In the genomic region with DNA sequence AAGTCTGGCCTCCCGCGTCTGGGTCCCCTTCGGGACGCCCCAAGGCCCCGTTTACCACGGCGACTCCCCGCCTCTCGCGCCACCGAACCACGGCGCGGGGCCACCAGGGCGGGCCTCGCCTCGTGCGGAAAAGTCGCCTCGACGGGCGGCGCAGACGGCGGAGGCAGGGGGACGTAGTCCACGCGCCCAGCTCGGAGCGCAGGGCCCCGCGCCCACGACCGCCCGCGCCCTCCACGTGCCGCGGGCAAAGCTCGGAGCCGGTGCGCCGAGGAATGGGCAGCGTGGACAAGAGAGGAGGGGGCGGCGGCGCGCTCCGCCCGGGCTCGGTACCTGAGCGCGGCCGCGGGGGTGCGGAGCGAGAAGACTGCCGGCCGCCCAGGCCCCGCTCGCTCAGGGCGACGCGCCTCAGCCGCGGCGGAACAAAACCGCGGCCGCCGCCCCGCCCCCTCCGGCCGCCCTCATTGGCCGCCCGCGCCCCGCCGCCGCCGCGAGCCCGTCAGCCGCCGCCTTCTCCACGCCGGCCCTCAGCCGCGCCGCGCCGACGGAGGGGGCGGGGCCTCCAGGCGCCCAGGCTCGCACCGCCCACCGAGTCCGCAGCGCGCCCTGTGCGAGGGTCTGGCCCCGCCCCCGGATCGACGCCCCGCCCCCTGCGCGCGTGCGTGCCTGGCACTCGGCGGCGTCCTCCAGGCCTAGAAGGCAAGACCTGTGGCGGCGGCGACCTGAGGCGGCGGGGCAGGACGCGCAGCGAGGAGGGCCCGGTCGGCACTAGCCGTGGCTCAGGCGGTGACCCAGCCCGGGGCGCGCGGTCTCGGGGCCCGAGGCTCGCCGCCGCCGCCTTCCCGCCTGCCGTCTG, we compare ENCODE assay signal across 8 cellular contexts. TPM values are rescaled to one million over a fixed set of nuclear protein-coding genes. Genes with fewer than 3 reads are reported as not detected.
DNase-seq lines count a peak whose midpoint lies in the region; ATAC-seq and TF ChIP-seq lines count a peak whose summit lies in the region.

A gene with protein sequence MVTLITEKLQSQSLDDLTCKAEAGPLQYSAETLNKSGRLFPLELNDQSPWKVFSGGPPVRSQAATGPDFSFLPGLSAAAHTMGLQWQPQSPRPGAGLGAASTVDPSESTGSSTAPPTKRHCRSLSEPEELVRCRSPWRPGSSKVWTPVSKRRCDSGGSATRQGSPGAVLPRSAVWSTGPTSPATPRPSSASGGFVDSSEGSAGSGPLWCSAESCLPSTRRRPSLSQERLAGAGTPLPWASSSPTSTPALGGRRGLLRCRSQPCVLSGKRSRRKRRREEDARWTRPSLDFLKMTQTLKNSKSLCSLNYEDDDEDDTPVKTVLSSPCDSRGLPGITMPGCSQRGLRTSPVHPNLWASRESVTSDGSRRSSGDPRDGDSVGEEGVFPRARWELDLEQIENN (minus strand): TSS at position 411 of the 853 bp plus-strand sequence. CDS start 15,572 bp downstream, outside the sequence.

- no peaks in the 10 kb centered on the region for H3K36me3 ChIP-seq in psoas muscle (ENCODE audit: insufficient read depth in 1 of 2, low read depth in 1 of 2)

- WGBS in psoas muscle, 3 donors, result 0 to 3% (median 2%) methylated on average over 79 to 138 of the region's 138 CpGs

- H3K9me3 Mint-ChIP-seq in HFFc6, result no peaks in the 10 kb centered on the region

- H3K9me3 ChIP-seq in T-helper 17 cell (ENCODE audit: control insufficient read depth, low read length, poor library complexity, severe bottlenecking) (no peaks in the 10 kb centered on the region), psoas muscle (no peaks in the 10 kb centered on the region)

- ATAC-seq in T-helper 17 cell, result peak; percentile 95
- ATAC-seq in left ventricle myocardium superior, result peak; percentile 97
- ATAC-seq in psoas muscle, result peak; percentile 91 to 96 (median 94)

- H3K27ac ChIP-seq in psoas muscle, result peak within 1 kb of the TSS; percentile 84

- H3K27me3 Mint-ChIP-seq in HFFc6 (ENCODE audit: insufficient read depth), result peaks cover 5% of the 10 kb centered on the region
- H3K27me3 Mint-ChIP-seq in T-helper 17 cell, result no peaks in the 10 kb centered on the region

- H3K36me3 Mint-ChIP-seq in HFFc6 (ENCODE audit: low read depth) (no peaks in the 10 kb centered on the region), T-helper 17 cell (ENCODE audit: low read depth) (no peaks in the 10 kb centered on the region)

- H3K27ac Mint-ChIP-seq in HFFc6 (peak within 1 kb of the TSS; percentile 98), T-helper 17 cell (peak within 1 kb of the TSS; percentile 66)

- H3K4me1 ChIP-seq in psoas muscle, result peaks cover 10% of the 10 kb centered on the region

- TF ChIP-seq CTCF in GM12864 (IDR thresholded peaks at IDR 0.05; ENCODE audit: low read depth, low read length, missing control alignments), result no peak
- TF ChIP-seq CTCF in HFFc6 (IDR thresholded peaks at IDR 0.05), result no peak; the same call in 1 of the 2 replicates
- no peak for TF ChIP-seq CTCF in psoas muscle (IDR thresholded peaks at IDR 0.05)

- H3K4me3 Mint-ChIP-seq in HFFc6 (peak within 1 kb of the TSS; percentile 94), T-helper 17 cell (peak within 1 kb of the TSS; percentile 89)

- peaks cover 13% of the 10 kb centered on the region for H3K4me1 Mint-ChIP-seq in HFFc6 (ENCODE audit: low read depth)
- H3K4me1 Mint-ChIP-seq in T-helper 17 cell, result peaks cover 9% of the 10 kb centered on the region

- DNase-seq in GM12864 (ENCODE audit: low read depth), result peak; percentile 30
- DNase-seq in HFFc6, result peak; percentile 78
- peak; percentile 83 for DNase-seq in NCI-H1092 treated with DMSO at 0.1 percent for 48 hours (lab: John Stamatoyannopoulos, UW)
- DNase-seq in T-helper 17 cell, result peak; percentile 90 to 95 (median 95)
- DNase-seq in amygdala (lab: John Stamatoyannopoulos, UW), result peak in 55 of 56 donors; percentile 32 to 90 (median 71)
- DNase-seq in left ventricle myocardium superior, result peak; percentile 97
- peak; percentile 94 to 96 for DNase-seq in psoas muscle
- peak; percentile 91 for DNase-seq in ureter (ENCODE audit: low spot score)

- H3K4me3 ChIP-seq in GM12864 (ENCODE audit: low read depth, low read length), result peak within 1 kb of the TSS; percentile 65
- peak within 1 kb of the TSS; percentile 85 for H3K4me3 ChIP-seq in psoas muscle

- H3K27me3 ChIP-seq in psoas muscle (ENCODE audit: insufficient read depth in 3 of 3, low read length in 2 of 3), result no peaks in the 10 kb centered on the region

- intact Hi-C loops in left ventricle myocardium superior (cut with micrococcal nuclease) (no loop called here), psoas muscle (cut with DNase I) (no loop called here)

RNA-seq across cellular contexts. Expression of the gene that starts here (rescaled TPM):
- 1 to 10 TPM; 2.3 to 3.2 (median 2.7) TPM for total RNA-seq in HFFc6 (2021; fragmentation: NEBNext Ultra II Directional; extraction: Animal tissue kit (Norgen Biotek cat#: 25700))
- total RNA-seq in T-helper 17 cell (1 to 10 TPM; 2.4 to 3.1 TPM), left ventricle myocardium superior (1.3 TPM), psoas muscle (1 to 10 TPM in 3 of 4 donors, under 1 TPM in 1; 0.71 to 1.9 (median 1.4) TPM), ureter (2.5 TPM)
- polyA plus RNA-seq in psoas muscle, result 1 to 10 TPM in 2 of 3 donors, under 1 TPM in 1; 0.76 to 1.4 (median 1.3) TPM

Comparison
In these comparisons a context has a peak if more than half of its experiments do, and no peak if none do; other contexts are left out.
1. Peak in every context shown above with its lines: DNase-seq, ATAC-seq, H3K4me3 ChIP-seq and H3K27ac ChIP-seq.
2. DNase-seq: peak in every context shown above with its lines; median percentile 97 in left ventricle myocardium superior; 95 in T-helper 17 cell; 95 in psoas muscle; 91 in ureter; 83 in NCI-H1092 treated with DMSO at 0.1 percent for 48 hours; 78 in HFFc6; 71 in amygdala; 30 in GM12864.